ENCODE assay signal across 1 cellular context in the genomic region with DNA sequence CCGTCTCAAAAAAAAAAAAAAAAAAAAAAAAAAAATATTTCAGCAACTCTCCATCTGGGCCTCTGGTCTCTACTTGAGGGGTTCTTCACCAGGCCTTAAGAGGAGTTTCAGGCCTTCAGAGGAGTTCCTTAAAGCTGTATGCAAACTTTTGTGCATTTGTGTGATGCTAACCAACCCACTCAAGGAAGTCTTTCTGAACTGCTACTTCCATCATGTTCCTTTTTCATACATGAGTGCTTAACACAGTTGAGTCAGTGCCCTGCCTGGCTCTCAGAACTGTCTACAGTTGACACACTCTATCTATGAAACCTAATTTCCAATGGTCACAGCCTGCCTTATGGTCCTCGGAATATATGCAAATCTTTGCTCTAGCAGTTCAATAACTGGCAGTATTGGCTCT.
TF ChIP-seq lines count a peak whose summit lies in the region.

No MANE protein-coding gene starts in this region.

TF ChIP-seq in GM23338, 12 proteins besides CTCF, POLR2A, EP300 and RAD21 (continued from another document):
- TF ChIP-seq, protein P1, sequence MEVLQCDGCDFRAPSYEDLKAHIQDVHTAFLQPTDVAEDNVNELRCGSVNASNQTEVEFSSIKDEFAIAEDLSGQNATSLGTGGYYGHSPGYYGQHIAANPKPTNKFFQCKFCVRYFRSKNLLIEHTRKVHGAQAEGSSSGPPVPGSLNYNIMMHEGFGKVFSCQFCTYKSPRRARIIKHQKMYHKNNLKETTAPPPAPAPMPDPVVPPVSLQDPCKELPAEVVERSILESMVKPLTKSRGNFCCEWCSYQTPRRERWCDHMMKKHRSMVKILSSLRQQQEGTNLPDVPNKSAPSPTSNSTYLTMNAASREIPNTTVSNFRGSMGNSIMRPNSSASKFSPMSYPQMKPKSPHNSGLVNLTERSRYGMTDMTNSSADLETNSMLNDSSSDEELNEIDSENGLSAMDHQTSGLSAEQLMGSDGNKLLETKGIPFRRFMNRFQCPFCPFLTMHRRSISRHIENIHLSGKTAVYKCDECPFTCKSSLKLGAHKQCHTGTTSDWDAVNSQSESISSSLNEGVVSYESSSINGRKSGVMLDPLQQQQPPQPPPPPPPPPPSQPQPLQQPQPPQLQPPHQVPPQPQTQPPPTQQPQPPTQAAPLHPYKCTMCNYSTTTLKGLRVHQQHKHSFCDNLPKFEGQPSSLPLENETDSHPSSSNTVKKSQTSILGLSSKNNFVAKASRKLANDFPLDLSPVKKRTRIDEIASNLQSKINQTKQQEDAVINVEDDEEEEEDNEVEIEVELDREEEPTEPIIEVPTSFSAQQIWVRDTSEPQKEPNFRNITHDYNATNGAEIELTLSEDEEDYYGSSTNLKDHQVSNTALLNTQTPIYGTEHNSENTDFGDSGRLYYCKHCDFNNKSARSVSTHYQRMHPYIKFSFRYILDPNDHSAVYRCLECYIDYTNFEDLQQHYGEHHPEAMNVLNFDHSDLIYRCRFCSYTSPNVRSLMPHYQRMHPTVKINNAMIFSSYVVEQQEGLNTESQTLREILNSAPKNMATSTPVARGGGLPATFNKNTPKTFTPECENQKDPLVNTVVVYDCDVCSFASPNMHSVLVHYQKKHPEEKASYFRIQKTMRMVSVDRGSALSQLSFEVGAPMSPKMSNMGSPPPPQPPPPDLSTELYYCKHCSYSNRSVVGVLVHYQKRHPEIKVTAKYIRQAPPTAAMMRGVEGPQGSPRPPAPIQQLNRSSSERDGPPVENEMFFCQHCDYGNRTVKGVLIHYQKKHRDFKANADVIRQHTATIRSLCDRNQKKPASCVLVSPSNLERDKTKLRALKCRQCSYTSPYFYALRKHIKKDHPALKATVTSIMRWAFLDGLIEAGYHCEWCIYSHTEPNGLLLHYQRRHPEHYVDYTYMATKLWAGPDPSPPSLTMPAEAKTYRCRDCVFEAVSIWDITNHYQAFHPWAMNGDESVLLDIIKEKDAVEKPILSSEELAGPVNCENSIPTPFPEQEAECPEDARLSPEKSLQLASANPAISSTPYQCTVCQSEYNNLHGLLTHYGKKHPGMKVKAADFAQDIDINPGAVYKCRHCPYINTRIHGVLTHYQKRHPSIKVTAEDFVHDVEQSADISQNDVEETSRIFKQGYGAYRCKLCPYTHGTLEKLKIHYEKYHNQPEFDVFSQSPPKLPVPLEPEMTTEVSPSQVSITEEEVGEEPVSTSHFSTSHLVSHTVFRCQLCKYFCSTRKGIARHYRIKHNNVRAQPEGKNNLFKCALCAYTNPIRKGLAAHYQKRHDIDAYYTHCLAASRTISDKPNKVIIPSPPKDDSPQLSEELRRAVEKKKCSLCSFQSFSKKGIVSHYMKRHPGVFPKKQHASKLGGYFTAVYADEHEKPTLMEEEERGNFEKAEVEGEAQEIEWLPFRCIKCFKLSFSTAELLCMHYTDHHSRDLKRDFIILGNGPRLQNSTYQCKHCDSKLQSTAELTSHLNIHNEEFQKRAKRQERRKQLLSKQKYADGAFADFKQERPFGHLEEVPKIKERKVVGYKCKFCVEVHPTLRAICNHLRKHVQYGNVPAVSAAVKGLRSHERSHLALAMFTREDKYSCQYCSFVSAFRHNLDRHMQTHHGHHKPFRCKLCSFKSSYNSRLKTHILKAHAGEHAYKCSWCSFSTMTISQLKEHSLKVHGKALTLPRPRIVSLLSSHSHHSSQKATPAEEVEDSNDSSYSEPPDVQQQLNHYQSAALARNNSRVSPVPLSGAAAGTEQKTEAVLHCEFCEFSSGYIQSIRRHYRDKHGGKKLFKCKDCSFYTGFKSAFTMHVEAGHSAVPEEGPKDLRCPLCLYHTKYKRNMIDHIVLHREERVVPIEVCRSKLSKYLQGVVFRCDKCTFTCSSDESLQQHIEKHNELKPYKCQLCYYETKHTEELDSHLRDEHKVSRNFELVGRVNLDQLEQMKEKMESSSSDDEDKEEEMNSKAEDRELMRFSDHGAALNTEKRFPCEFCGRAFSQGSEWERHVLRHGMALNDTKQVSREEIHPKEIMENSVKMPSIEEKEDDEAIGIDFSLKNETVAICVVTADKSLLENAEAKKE (CRISPR knock-in tag; IDR thresholded peaks at IDR 0.05): no peak
